Comparison of ENCODE assay signal across 18 cellular contexts in genomic region chr19:33501957-33502356, GRCh38. TPM values are rescaled to one million over a fixed set of nuclear protein-coding genes. Genes with fewer than 3 reads are reported as not detected.
DNase-seq lines count a peak whose midpoint lies in the region; ATAC-seq and TF ChIP-seq lines count a peak whose summit lies in the region.
"Had no signal": no experiment of that assay in that cellular context is flagged by ENCODE, and none has a peak within 500 bp of the region (broad histone marks: within the 10 kb centered on the region; RNA-seq: fewer than 3 reads in every experiment).

No MANE protein-coding gene starts in this region.

- peaks cover 10% of the 10 kb centered on the region for H3K4me1 Mint-ChIP-seq in central memory CD8-positive, alpha-beta T cell
- H3K4me1 Mint-ChIP-seq in neural progenitor cell (peaks cover 25% of the 10 kb centered on the region), endodermal cell (no peaks in the 10 kb centered on the region)

- H3K4me1 ChIP-seq in HEK293 (ENCODE audit: control insufficient read depth, insufficient read depth, low read length), result no peaks in the 10 kb centered on the region
- no peaks in the 10 kb centered on the region for H3K4me1 ChIP-seq in neural progenitor cell
- no peaks in the 10 kb centered on the region for H3K4me1 ChIP-seq in endodermal cell (ENCODE audit: control insufficient read depth, insufficient read depth, low read length)
- H3K4me1 ChIP-seq: HAP-1, SJSA1 had no signal

- CTCF ChIA-PET in HEK293 (lab: Yijun Ruan, JAX), result interaction anchor here (0.7 kb wide), 1 partner anchor 71 kb away, joined by 6 read pairs; no protein-coding TSS in a partner anchor

- no peak overlapping the region for H3K4me3 Mint-ChIP-seq in central memory CD8-positive, alpha-beta T cell
- no peak overlapping the region for H3K4me3 Mint-ChIP-seq in neural progenitor cell
- H3K4me3 Mint-ChIP-seq in endodermal cell, result no peak overlapping the region
- H3K4me3 Mint-ChIP-seq: IgD-negative memory B cell had no signal

- H3K9me3 ChIP-seq in HEK293 (ENCODE audit: control insufficient read depth, insufficient read depth, low read depth, low read length) (no peaks in the 10 kb centered on the region), neural progenitor cell (ENCODE audit: low read depth) (no peaks in the 10 kb centered on the region), endodermal cell (ENCODE audit: control insufficient read depth, low read length) (no peaks in the 10 kb centered on the region)
- H3K9me3 ChIP-seq: HAP-1, SJSA1 had no signal

- H3F3A ChIP-seq in neural progenitor cell (ENCODE audit: low read depth), result no peaks in the 10 kb centered on the region

- peak overlapping the region; percentile 7 for H3K27ac Mint-ChIP-seq in central memory CD8-positive, alpha-beta T cell (ENCODE audit: low read depth)
- H3K27ac Mint-ChIP-seq in neural progenitor cell (peak overlapping the region; percentile 72), endodermal cell (no peak overlapping the region)
- H3K27ac Mint-ChIP-seq: IgD-negative memory B cell had no signal

- no peak overlapping the region for H2AFZ ChIP-seq in neural progenitor cell (replicated peaks)

- no peak overlapping the region for H3K4me3 ChIP-seq in HEK293 (ENCODE audit: low read depth, low read length)
- no peak overlapping the region for H3K4me3 ChIP-seq in neural progenitor cell
- H3K4me3 ChIP-seq in endodermal cell (ENCODE audit: low read length), result no peak overlapping the region
- H3K4me3 ChIP-seq: HAP-1, SJSA1 had no signal

- POLR2A ChIA-PET in HEK293 (lab: Yijun Ruan, JAX), result no interaction called here

- H3K36me3 ChIP-seq in HEK293 (ENCODE audit: control insufficient read depth in 2 of 2, insufficient read depth in 1 of 2, low read length in 2 of 2) (peaks cover 6 to 26% of the 10 kb centered on the region in 2 experiments; a peak in 2 of 3 replicates), neural progenitor cell (no peaks in the 10 kb centered on the region), endodermal cell (ENCODE audit: control insufficient read depth, insufficient read depth, low read length) (peaks cover 4% of the 10 kb centered on the region)
- H3K36me3 ChIP-seq: HAP-1 had no signal

- DNase-seq in NCI-H1694 treated with DMSO at 0.1 percent for 48 hours (lab: John Stamatoyannopoulos, UW) (peak; percentile 49), neural progenitor cell (ENCODE audit: low spot score) (no peak), endodermal cell (no peak), putamen (ENCODE audit: low spot score) (no peak), D341Med (ENCODE audit: low spot score) (no peak)
- DNase-seq in central memory CD8-positive, alpha-beta T cell (ENCODE audit: low spot score in 2 of 2), result no peak
- no peak for DNase-seq in activated CD4-positive, alpha-beta T cell treated with anti-CD3 and anti-CD28 coated beads for 4 hours
- DNase-seq: DMS79, Kasumi-1, MM.1S, NCI-H1105, NCI-H187, NCI-H526 treated with DMSO at 0.1 percent for 48 hours, RPMI8226 had no signal

- peak overlapping the region; percentile 24; the same call in 1 of the 2 replicates for H3K27ac ChIP-seq in HEK293 (ENCODE audit: extremely low read depth, low read depth, low read length)
- no peak overlapping the region for H3K27ac ChIP-seq in neural progenitor cell
- H3K27ac ChIP-seq in endodermal cell (ENCODE audit: low read depth, low read length), result no peak overlapping the region
- H3K27ac ChIP-seq: SJSA1 had no signal

- no peak overlapping the region for H3K4me2 ChIP-seq in neural progenitor cell

- TF ChIP-seq CTCF in HEK293 (tag by site-specific recombination; IDR thresholded peaks at IDR 0.05) (no peak), neural progenitor cell (IDR thresholded peaks at IDR 0.05) (no peak), endodermal cell (conservative IDR thresholded peaks at IDR 0.05) (no peak)

- ATAC-seq in central memory CD8-positive, alpha-beta T cell (replicated peaks; ENCODE audit: extremely low read depth, poor library complexity, severe bottlenecking), result no peak

- H3K9ac ChIP-seq in neural progenitor cell, result no peak overlapping the region
- H3K9ac ChIP-seq in endodermal cell (ENCODE audit: extremely low read depth, low read length, poor library complexity, severe bottlenecking), result no peak overlapping the region

- H3K9me3 Mint-ChIP-seq in central memory CD8-positive, alpha-beta T cell, result no peaks in the 10 kb centered on the region
- no peaks in the 10 kb centered on the region for H3K9me3 Mint-ChIP-seq in neural progenitor cell
- no peaks in the 10 kb centered on the region for H3K9me3 Mint-ChIP-seq in endodermal cell
- H3K9me3 Mint-ChIP-seq: IgD-negative memory B cell had no signal

- H3K27me3 ChIP-seq in neural progenitor cell (no peaks in the 10 kb centered on the region), endodermal cell (ENCODE audit: control insufficient read depth, insufficient read depth, low read length, poor library complexity, severe bottlenecking) (no peaks in the 10 kb centered on the region)
- H3K27me3 ChIP-seq: SJSA1 had no signal

- H3K79me2 ChIP-seq in neural progenitor cell (ENCODE audit: low read depth), result no peaks in the 10 kb centered on the region

- H3K36me3 Mint-ChIP-seq in central memory CD8-positive, alpha-beta T cell (ENCODE audit: insufficient read depth), result peaks cover 2% of the 10 kb centered on the region
- H3K36me3 Mint-ChIP-seq in neural progenitor cell (peaks cover 2% of the 10 kb centered on the region), endodermal cell (ENCODE audit: low read depth) (peaks cover 22% of the 10 kb centered on the region)

- 93% methylated on average over 6 of the region's 6 CpGs; no CpG with 5 or more reads in 1 of the 2 experiments for WGBS in endodermal cell (ENCODE audit: insufficient coverage in 1 of 2, insufficient read length in 1 of 2), 2 experiments

- no peaks in the 10 kb centered on the region for H3K27me3 Mint-ChIP-seq in central memory CD8-positive, alpha-beta T cell
- H3K27me3 Mint-ChIP-seq in neural progenitor cell (ENCODE audit: insufficient read depth, low read depth) (peaks cover 2% of the 10 kb centered on the region), endodermal cell (ENCODE audit: insufficient read depth) (no peaks in the 10 kb centered on the region)
- H3K27me3 Mint-ChIP-seq: IgD-negative memory B cell had no signal

- no peaks in the 10 kb centered on the region for H4K20me1 ChIP-seq in neural progenitor cell (ENCODE audit: low read depth)

TF ChIP-seq in HEK293, 187 proteins besides CTCF, POLR2A, EP300 and RAD21:
- TF ChIP-seq GLIS1 (tag by site-specific recombination; IDR thresholded peaks at IDR 0.05) (peak; percentile 10; the same call in 1 of the 2 replicates), GFI1B (tag by site-specific recombination; IDR thresholded peaks at IDR 0.05) (no peak)

RNA-seq across cellular contexts. Expression of gene PEPD, which starts 19.6 kb away (rescaled TPM):
- 47.0 and 55.1 TPM in 2 replicates for total RNA-seq in neural progenitor cell (ENCODE audit: low replicate concordance)
- 10 to 100 TPM; 52.2 to 67.9 TPM for total RNA-seq in endodermal cell
- polyA plus RNA-seq in endodermal cell (2013, experiment 1 of 2), result 54.0 TPM
- polyA plus RNA-seq in endodermal cell (2013, experiment 2 of 2), result 42.9 TPM
